33 cellular contexts compared by ENCODE assay signal in genomic region chr7:14988941-14989340, GRCh38.
DNase-seq lines count a peak whose midpoint lies in the region; ATAC-seq and TF ChIP-seq lines count a peak whose summit lies in the region.
"Had no signal": no experiment of that assay in that cellular context is flagged by ENCODE, and none has a peak within 500 bp of the region (broad histone marks: within the 10 kb centered on the region; RNA-seq: fewer than 3 reads in every experiment).

No MANE protein-coding gene starts in this region.

- H3K79me2 ChIP-seq in PC-9 (ENCODE audit: low read depth): no peaks in the 10 kb centered on the region

- no peaks in the 10 kb centered on the region for H3K9me3 ChIP-seq in PC-9 (ENCODE audit: insufficient read depth, low read depth)
- H3K9me3 ChIP-seq: colonic mucosa, HAP-1, MG63, upper lobe of left lung had no signal

- peak overlapping the region; percentile 50; the same call in 1 of the 2 replicates for H2AFZ ChIP-seq in PC-9

- BruUV-seq in PC-9 (replicated peaks; lab: Mats Ljungman, UMichigan): no TSS peak

- no peaks in the 10 kb centered on the region for H4K20me1 ChIP-seq in PC-9 (ENCODE audit: insufficient read depth)

- no peak overlapping the region for H3K4me2 ChIP-seq in PC-9
- H3K4me2 ChIP-seq: KMS-11 had no signal

- H3F3A ChIP-seq in PC-9 (ENCODE audit: insufficient read depth, low read depth): no peaks in the 10 kb centered on the region

- H3K4me3 ChIP-seq in AG09309 (ENCODE audit: control insufficient read depth, low read depth, low read length) (no peak overlapping the region), PC-9 (no peak overlapping the region)
- H3K4me3 ChIP-seq: cardiac muscle cell, colonic mucosa, HAP-1, heart left ventricle, lung, MG63, psoas muscle, upper lobe of left lung had no signal

- no peak overlapping the region for H3K27ac ChIP-seq in PC-9
- H3K27ac ChIP-seq: cardiac muscle cell, colonic mucosa, epithelial cell of prostate, heart left ventricle, KMS-11, psoas muscle, upper lobe of left lung had no signal

- no peaks in the 10 kb centered on the region for H3K4me1 ChIP-seq in PC-9 (replicated peaks; ENCODE audit: insufficient read depth)
- H3K4me1 ChIP-seq: colonic mucosa, HAP-1, psoas muscle, upper lobe of left lung had no signal

- no peak for TF ChIP-seq CTCF in AG09309 (IDR thresholded peaks at IDR 0.05; ENCODE audit: control insufficient read depth, insufficient read depth, low read depth, low read length, missing control alignments)
- no peak for TF ChIP-seq CTCF in PC-9 (conservative IDR thresholded peaks at IDR 0.05)

- DNase-seq in AG09309 (ENCODE audit: low read depth) (peak; percentile 4), EH (ENCODE audit: low read depth) (peak; percentile 2), PC-9 (no peak), fibroblast of the conjunctiva (ENCODE audit: low read depth) (peak; percentile 28), iPS-NIHi7 (ENCODE audit: extremely low spot score) (no peak), left colon (no peak), iPS-NIHi11 (ENCODE audit: low spot score) (no peak)
- DNase-seq: activated B cell treated with CpG ODN at 0.5 μM for 24 hours; activated gamma-delta T cell treated with Interleukin-2 at 50 U/mL for 16 hours; activated naive CD8-positive, alpha-beta T cell treated with anti-CD3 and anti-CD28 coated beads, Interleukin-2, amount 10 ng/mL, durations not matched to agents 7 days and 5 days; activated T-cell treated with anti-CD3 and anti-CD28 coated beads, Interleukin-2, amount 50 U/mL, for 48 hours; AML-193; CD4-positive, alpha-beta T cell; colonic mucosa; effector CD8-positive, alpha-beta T cell; EL; foreskin melanocyte; heart left ventricle; kidney glomerular epithelial cell; MG63; naive thymus-derived CD4-positive, alpha-beta T cell; NCI-H2081; NCI-H345; nucleus accumbens; psoas muscle; substantia nigra; upper lobe of left lung had no signal

- no peak for ATAC-seq in left colon
- ATAC-seq: naive thymus-derived CD4-positive, alpha-beta T cell; psoas muscle; stimulated activated effector memory CD8-positive, alpha-beta T cell treated with anti-CD3 and anti-CD28 coated beads, Interleukin-12 subunit alpha, Interleukin-12 subunit beta, amount 100 ng/mL, for 72 hours had no signal

- POLR2A ChIA-PET in PC-9 (lab: Charles Lee; ENCODE audit: unreplicated experiment): no interaction called here

- CTCF ChIA-PET in PC-9 (lab: Charles Lee): no interaction called here

- intact Hi-C loops in PC-9 (cut with micrococcal nuclease; ENCODE audit: unreplicated experiment): no loop called here
- intact Hi-C loops in left colon (cut with DNase I, micrococcal nuclease): no loop called here

- H3K36me3 ChIP-seq in PC-9 (ENCODE audit: low read depth): no peaks in the 10 kb centered on the region
- H3K36me3 ChIP-seq: cardiac muscle cell, colonic mucosa, HAP-1, heart left ventricle, MG63, upper lobe of left lung had no signal

- H3K9me2 ChIP-seq in PC-9 (ENCODE audit: insufficient read depth): no peaks in the 10 kb centered on the region; the same call in 1 of the 2 replicates

- H3K27me3 ChIP-seq in PC-9 (ENCODE audit: insufficient read depth, low read depth): no peaks in the 10 kb centered on the region
- H3K27me3 ChIP-seq: cardiac muscle cell, colonic mucosa, heart left ventricle, MG63, upper lobe of left lung had no signal

Comparison
In these comparisons a context has a peak if more than half of its experiments do, and no peak if none do; other contexts are left out.
1. DNase-seq: peak in AG09309 (single experiment), EH (single experiment) and fibroblast of the conjunctiva (single experiment); none in PC-9 (0 of 2), iPS-NIHi7 (single experiment), left colon (0 of 2) and iPS-NIHi11 (single experiment).